1 cellular context compared by ENCODE assay signal in the genomic region with DNA sequence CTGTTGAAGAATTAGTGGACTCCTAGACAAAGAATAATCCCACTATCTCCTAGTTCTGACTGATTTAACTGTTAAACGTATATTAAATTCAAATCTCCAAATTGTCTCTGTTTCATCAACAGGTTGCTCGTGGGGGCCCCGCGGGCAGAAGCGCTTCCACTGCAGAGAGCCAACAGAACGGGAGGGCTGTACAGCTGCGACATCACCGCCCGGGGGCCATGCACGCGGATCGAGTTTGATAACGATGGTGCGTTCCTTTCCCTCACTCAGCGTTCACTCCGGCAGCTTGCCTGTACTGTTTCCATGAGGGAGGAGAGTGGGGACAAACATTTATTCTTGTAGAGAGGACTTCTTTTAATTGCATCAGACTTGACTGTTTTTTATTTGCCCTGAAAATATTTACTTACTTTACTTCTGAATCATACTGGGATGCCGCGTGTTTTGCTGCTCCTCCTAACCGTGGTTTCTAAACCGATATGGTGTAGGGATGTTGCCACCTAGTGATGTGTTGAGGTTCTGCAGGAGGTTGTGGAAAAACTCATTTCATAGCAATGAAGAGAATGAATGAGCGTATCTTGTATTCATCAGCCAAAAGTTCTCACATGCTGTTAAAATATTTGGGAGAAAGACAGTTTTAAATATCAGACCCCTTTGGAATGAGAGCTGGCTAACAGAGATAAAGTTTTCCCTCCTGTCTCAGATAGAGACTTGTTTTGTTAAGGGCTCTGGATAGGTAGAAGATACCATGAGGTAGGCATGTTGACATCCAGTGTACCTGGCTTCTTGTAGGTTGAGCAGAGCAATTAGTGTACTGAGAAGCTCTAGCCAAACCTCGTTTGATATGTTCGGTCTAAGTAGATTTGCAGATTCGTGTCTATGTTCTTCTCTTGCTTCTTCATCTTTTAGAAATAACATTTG.
TF ChIP-seq lines count a peak whose summit lies in the region.

No MANE protein-coding gene starts in this region.

TF ChIP-seq in HepG2, 621 proteins besides CTCF, POLR2A, EP300 and RAD21 (continued from another document and continues in another):
- TF ChIP-seq, protein P1, sequence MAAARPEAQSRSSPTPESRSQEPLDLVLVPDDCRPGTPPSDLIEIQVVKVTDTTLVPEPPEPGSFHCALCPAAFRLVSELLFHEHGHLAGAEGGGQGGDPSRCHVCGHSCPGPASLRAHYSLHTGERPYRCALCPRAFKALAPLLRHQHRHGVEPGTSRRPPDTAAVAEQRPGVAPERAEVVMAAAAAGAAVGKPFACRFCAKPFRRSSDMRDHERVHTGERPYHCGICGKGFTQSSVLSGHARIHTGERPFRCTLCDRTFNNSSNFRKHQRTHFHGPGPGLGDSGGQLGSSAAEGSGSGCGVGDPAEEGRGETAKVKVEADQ (CRISPR knock-in tag; IDR thresholded peaks at IDR 0.05; ENCODE audit: borderline replicate concordance): 0 out of 2 replicates have a peak, but pooled peaks have one; percentile 19
- TF ChIP-seq, protein P2, sequence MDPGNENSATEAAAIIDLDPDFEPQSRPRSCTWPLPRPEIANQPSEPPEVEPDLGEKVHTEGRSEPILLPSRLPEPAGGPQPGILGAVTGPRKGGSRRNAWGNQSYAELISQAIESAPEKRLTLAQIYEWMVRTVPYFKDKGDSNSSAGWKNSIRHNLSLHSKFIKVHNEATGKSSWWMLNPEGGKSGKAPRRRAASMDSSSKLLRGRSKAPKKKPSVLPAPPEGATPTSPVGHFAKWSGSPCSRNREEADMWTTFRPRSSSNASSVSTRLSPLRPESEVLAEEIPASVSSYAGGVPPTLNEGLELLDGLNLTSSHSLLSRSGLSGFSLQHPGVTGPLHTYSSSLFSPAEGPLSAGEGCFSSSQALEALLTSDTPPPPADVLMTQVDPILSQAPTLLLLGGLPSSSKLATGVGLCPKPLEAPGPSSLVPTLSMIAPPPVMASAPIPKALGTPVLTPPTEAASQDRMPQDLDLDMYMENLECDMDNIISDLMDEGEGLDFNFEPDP (CRISPR knock-in tag; conservative IDR thresholded peaks at IDR 0.05): no peak
- no peak for TF ChIP-seq LCORL (IDR thresholded peaks at IDR 0.05)
- TF ChIP-seq LCORL (CRISPR knock-in tag; IDR thresholded peaks at IDR 0.05): peak; percentile 62
- TF ChIP-seq JUND (CRISPR knock-in tag; IDR thresholded peaks at IDR 0.05): no peak
- TF ChIP-seq FLYWCH1 (CRISPR knock-in tag; IDR thresholded peaks at IDR 0.05): no peak
- TF ChIP-seq, protein P3, sequence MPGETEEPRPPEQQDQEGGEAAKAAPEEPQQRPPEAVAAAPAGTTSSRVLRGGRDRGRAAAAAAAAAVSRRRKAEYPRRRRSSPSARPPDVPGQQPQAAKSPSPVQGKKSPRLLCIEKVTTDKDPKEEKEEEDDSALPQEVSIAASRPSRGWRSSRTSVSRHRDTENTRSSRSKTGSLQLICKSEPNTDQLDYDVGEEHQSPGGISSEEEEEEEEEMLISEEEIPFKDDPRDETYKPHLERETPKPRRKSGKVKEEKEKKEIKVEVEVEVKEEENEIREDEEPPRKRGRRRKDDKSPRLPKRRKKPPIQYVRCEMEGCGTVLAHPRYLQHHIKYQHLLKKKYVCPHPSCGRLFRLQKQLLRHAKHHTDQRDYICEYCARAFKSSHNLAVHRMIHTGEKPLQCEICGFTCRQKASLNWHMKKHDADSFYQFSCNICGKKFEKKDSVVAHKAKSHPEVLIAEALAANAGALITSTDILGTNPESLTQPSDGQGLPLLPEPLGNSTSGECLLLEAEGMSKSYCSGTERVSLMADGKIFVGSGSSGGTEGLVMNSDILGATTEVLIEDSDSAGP (CRISPR knock-in tag; IDR thresholded peaks at IDR 0.05; ENCODE audit: borderline replicate concordance): peak; percentile 39; the same call in 1 of the 2 replicates
- TF ChIP-seq FOXA1 (IDR thresholded peaks at IDR 0.05): no peak
- peak; percentile 48; the same call in 1 of the 2 replicates for TF ChIP-seq FOXA1 (CRISPR knock-in tag; IDR thresholded peaks at IDR 0.05)
- TF ChIP-seq ZNF850 (CRISPR knock-in tag; conservative IDR thresholded peaks at IDR 0.05): no peak
- no peak for TF ChIP-seq ZKSCAN5 (CRISPR knock-in tag; IDR thresholded peaks at IDR 0.05)
- no peak for TF ChIP-seq ZBTB42 (CRISPR knock-in tag; IDR thresholded peaks at IDR 0.05)
- no peak for TF ChIP-seq ZSCAN25 (CRISPR knock-in tag; IDR thresholded peaks at IDR 0.05)
- TF ChIP-seq ZMYM3 (CRISPR knock-in tag; IDR thresholded peaks at IDR 0.05): no peak
- TF ChIP-seq, protein P4, sequence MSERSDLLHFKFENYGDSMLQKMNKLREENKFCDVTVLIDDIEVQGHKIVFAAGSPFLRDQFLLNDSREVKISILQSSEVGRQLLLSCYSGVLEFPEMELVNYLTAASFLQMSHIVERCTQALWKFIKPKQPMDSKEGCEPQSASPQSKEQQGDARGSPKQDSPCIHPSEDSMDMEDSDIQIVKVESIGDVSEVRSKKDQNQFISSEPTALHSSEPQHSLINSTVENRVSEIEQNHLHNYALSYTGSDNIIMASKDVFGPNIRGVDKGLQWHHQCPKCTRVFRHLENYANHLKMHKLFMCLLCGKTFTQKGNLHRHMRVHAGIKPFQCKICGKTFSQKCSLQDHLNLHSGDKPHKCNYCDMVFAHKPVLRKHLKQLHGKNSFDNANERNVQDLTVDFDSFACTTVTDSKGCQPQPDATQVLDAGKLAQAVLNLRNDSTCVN (CRISPR knock-in tag; IDR thresholded peaks at IDR 0.05; ENCODE audit: borderline replicate concordance): no peak
- no peak for TF ChIP-seq ZNF790 (CRISPR knock-in tag; IDR thresholded peaks at IDR 0.05; ENCODE audit: borderline replicate concordance)
- no peak for TF ChIP-seq TBL1XR1 (IDR thresholded peaks at IDR 0.05; ENCODE audit: borderline replicate concordance, low read length, partially characterized antibody)
- no peak for TF ChIP-seq KLF13 (CRISPR knock-in tag; IDR thresholded peaks at IDR 0.05)
- no peak for TF ChIP-seq TP53 (CRISPR knock-in tag; conservative IDR thresholded peaks at IDR 0.05)
- peak; percentile 69; the same call in 1 of the 2 replicates for TF ChIP-seq SOX5 (CRISPR knock-in tag; IDR thresholded peaks at IDR 0.05; ENCODE audit: borderline replicate concordance)
- no peak for TF ChIP-seq HOXA9 (CRISPR knock-in tag; IDR thresholded peaks at IDR 0.05; ENCODE audit: borderline replicate concordance)
- peak; percentile 48 for TF ChIP-seq CBX1 (IDR thresholded peaks at IDR 0.05; ENCODE audit: low read depth)
- peak; percentile 84; the same call in 1 of the 2 replicates for TF ChIP-seq ZNF556 (CRISPR knock-in tag; IDR thresholded peaks at IDR 0.05; ENCODE audit: borderline replicate concordance)
- no peak for TF ChIP-seq REPIN1 (CRISPR knock-in tag; IDR thresholded peaks at IDR 0.05; ENCODE audit: borderline replicate concordance, low read depth)
- TF ChIP-seq MYC (CRISPR knock-in tag; IDR thresholded peaks at IDR 0.05; ENCODE audit: borderline replicate concordance): peak; percentile 76; the same call in 1 of the 2 replicates
- no peak for TF ChIP-seq CBFB (CRISPR knock-in tag; IDR thresholded peaks at IDR 0.05)
- TF ChIP-seq, protein P5, sequence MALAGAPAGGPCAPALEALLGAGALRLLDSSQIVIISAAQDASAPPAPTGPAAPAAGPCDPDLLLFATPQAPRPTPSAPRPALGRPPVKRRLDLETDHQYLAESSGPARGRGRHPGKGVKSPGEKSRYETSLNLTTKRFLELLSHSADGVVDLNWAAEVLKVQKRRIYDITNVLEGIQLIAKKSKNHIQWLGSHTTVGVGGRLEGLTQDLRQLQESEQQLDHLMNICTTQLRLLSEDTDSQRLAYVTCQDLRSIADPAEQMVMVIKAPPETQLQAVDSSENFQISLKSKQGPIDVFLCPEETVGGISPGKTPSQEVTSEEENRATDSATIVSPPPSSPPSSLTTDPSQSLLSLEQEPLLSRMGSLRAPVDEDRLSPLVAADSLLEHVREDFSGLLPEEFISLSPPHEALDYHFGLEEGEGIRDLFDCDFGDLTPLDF (CRISPR knock-in tag; IDR thresholded peaks at IDR 0.05): no peak
- TF ChIP-seq ZNF709 (CRISPR knock-in tag; IDR thresholded peaks at IDR 0.05): no peak
- TF ChIP-seq MTF2 (CRISPR knock-in tag; IDR thresholded peaks at IDR 0.05; ENCODE audit: borderline replicate concordance): no peak
- 0 out of 2 replicates have a peak, but pooled peaks have one; percentile 65 for TF ChIP-seq TSC22D2 (CRISPR knock-in tag; IDR thresholded peaks at IDR 0.05; ENCODE audit: borderline replicate concordance)
- TF ChIP-seq, protein P6, sequence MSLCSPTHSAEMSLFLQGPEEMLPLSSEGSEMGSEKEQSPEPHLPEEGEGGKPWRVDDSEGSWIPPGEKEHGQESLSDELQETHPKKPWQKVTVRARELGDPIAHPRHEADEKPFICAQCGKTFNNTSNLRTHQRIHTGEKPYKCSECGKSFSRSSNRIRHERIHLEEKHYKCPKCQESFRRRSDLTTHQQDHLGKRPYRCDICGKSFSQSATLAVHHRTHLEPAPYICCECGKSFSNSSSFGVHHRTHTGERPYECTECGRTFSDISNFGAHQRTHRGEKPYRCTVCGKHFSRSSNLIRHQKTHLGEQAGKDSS (CRISPR knock-in tag; IDR thresholded peaks at IDR 0.05; ENCODE audit: borderline replicate concordance, low read depth): no peak
- no peak; the same call in 1 of the 2 replicates for TF ChIP-seq RBAK (CRISPR knock-in tag; IDR thresholded peaks at IDR 0.05)
- no peak for TF ChIP-seq ZNF207 (IDR thresholded peaks at IDR 0.05; ENCODE audit: borderline replicate concordance)
- peak; percentile 46; the same call in 1 of the 2 replicates for TF ChIP-seq ZNF777 (CRISPR knock-in tag; IDR thresholded peaks at IDR 0.05)
- TF ChIP-seq ZNF260 (CRISPR knock-in tag; IDR thresholded peaks at IDR 0.05; ENCODE audit: borderline replicate concordance, low read depth): no peak
- TF ChIP-seq HNF4G (IDR thresholded peaks at IDR 0.05; ENCODE audit: borderline replicate concordance, low read depth, low read length): no peak
- TF ChIP-seq HNF4G (CRISPR knock-in tag; IDR thresholded peaks at IDR 0.05; ENCODE audit: borderline replicate concordance, low read depth): peak; percentile 19; the same call in 1 of the 2 replicates
- TF ChIP-seq ZNF12 (CRISPR knock-in tag; IDR thresholded peaks at IDR 0.05): no peak; the same call in 1 of the 2 replicates
- TF ChIP-seq, protein P7, sequence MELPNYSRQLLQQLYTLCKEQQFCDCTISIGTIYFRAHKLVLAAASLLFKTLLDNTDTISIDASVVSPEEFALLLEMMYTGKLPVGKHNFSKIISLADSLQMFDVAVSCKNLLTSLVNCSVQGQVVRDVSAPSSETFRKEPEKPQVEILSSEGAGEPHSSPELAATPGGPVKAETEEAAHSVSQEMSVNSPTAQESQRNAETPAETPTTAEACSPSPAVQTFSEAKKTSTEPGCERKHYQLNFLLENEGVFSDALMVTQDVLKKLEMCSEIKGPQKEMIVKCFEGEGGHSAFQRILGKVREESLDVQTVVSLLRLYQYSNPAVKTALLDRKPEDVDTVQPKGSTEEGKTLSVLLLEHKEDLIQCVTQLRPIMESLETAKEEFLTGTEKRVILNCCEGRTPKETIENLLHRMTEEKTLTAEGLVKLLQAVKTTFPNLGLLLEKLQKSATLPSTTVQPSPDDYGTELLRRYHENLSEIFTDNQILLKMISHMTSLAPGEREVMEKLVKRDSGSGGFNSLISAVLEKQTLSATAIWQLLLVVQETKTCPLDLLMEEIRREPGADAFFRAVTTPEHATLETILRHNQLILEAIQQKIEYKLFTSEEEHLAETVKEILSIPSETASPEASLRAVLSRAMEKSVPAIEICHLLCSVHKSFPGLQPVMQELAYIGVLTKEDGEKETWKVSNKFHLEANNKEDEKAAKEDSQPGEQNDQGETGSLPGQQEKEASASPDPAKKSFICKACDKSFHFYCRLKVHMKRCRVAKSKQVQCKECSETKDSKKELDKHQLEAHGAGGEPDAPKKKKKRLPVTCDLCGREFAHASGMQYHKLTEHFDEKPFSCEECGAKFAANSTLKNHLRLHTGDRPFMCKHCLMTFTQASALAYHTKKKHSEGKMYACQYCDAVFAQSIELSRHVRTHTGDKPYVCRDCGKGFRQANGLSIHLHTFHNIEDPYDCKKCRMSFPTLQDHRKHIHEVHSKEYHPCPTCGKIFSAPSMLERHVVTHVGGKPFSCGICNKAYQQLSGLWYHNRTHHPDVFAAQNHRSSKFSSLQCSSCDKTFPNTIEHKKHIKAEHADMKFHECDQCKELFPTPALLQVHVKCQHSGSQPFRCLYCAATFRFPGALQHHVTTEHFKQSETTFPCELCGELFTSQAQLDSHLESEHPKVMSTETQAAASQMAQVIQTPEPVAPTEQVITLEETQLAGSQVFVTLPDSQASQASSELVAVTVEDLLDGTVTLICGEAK (IDR thresholded peaks at IDR 0.05): no peak
- TF ChIP-seq, protein P7 (CRISPR knock-in tag; IDR thresholded peaks at IDR 0.05): no peak
- no peak for TF ChIP-seq PCBP1 (IDR thresholded peaks at IDR 0.05; ENCODE audit: borderline replicate concordance, low read depth, low read length)
- TF ChIP-seq, protein P8, sequence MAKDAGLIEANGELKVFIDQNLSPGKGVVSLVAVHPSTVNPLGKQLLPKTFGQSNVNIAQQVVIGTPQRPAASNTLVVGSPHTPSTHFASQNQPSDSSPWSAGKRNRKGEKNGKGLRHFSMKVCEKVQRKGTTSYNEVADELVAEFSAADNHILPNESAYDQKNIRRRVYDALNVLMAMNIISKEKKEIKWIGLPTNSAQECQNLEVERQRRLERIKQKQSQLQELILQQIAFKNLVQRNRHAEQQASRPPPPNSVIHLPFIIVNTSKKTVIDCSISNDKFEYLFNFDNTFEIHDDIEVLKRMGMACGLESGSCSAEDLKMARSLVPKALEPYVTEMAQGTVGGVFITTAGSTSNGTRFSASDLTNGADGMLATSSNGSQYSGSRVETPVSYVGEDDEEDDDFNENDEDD (CRISPR knock-in tag; IDR thresholded peaks at IDR 0.05; ENCODE audit: borderline replicate concordance): no peak; the same call in 1 of the 2 replicates
- peak; percentile 74; the same call in 1 of the 2 replicates for TF ChIP-seq HDAC2 (CRISPR knock-in tag; IDR thresholded peaks at IDR 0.05)
- TF ChIP-seq ZNF33A (CRISPR knock-in tag; IDR thresholded peaks at IDR 0.05; ENCODE audit: borderline replicate concordance): no peak
